11 cellular contexts compared by ENCODE assay signal in genomic region chr10:34861293-34862004, GRCh38. TPM values are rescaled to one million over a fixed set of nuclear protein-coding genes. Genes with fewer than 3 reads are reported as not detected.
DNase-seq lines count a peak whose midpoint lies in the region; ATAC-seq and TF ChIP-seq lines count a peak whose summit lies in the region.
"Had no signal": no experiment of that assay in that cellular context is flagged by ENCODE, and none has a peak within 500 bp of the region (broad histone marks: within the 10 kb centered on the region; RNA-seq: fewer than 3 reads in every experiment).

No MANE protein-coding gene starts in this region.

- H3K4me3 ChIP-seq in Caco-2 (ENCODE audit: low read depth, low read length) (no peak overlapping the region), Peyer's patch (no peak overlapping the region), mucosa of descending colon (no peak overlapping the region)

- DNase-seq in Caco-2: peak; percentile 20 to 47
- DNase-seq in NCI-H1105 (lab: John Stamatoyannopoulos, UW): peak; percentile 72
- DNase-seq in Peyer's patch: peak in 2 of 3 donors; percentile 49 to 58
- peak; percentile 77 to 85 (median 78) for DNase-seq in mucosa of descending colon
- DNase-seq in HFFc6: no peak
- DNase-seq in stimulated activated naive CD8-positive, alpha-beta T cell treated with anti-CD3 and anti-CD28 coated beads, Interleukin-15, amount 100 ng/mL, for 72 hours: no peak
- DNase-seq in activated CD8-positive, alpha-beta memory T cell treated with anti-CD3 and anti-CD28 coated beads, Interleukin-2, amount 10 ng/mL, durations not matched to agents 7 days and 5 days: no peak
- DNase-seq: CD4-positive, alpha-beta T cell; cerebellar nuclear complex had no signal

- TF ChIP-seq CTCF in Caco-2 (IDR thresholded peaks at IDR 0.05; ENCODE audit: insufficient read depth in 1 of 2, low read depth in 1 of 2, low read length in 1 of 2, severe bottlenecking in 1 of 2, unreplicated experiment in 1 of 2): no peak
- no peak for TF ChIP-seq CTCF in Peyer's patch (IDR thresholded peaks at IDR 0.05)
- no peak for TF ChIP-seq CTCF in mucosa of descending colon (IDR thresholded peaks at IDR 0.05)
- TF ChIP-seq CTCF in HFFc6 (IDR thresholded peaks at IDR 0.05): no peak

- CTCF ChIA-PET in Caco-2 (lab: Charles Lee): no interaction called here
- CTCF ChIA-PET in activated CD8-positive, alpha-beta memory T cell treated with anti-CD3 and anti-CD28 coated beads, Interleukin-2, amount 10 ng/mL, durations not matched to agents 7 days and 5 days (lab: Charles Lee): no interaction called here

- no peaks in the 10 kb centered on the region for H3K27me3 Mint-ChIP-seq in Caco-2 (ENCODE audit: insufficient read depth, unreplicated experiment)
- H3K27me3 Mint-ChIP-seq in HFFc6 (ENCODE audit: insufficient read depth): peaks cover 12% of the 10 kb centered on the region
- peaks cover 7% of the 10 kb centered on the region for H3K27me3 Mint-ChIP-seq in stimulated activated naive CD8-positive, alpha-beta T cell treated with anti-CD3 and anti-CD28 coated beads, Interleukin-15, amount 100 ng/mL, for 72 hours
- H3K27me3 Mint-ChIP-seq in activated CD8-positive, alpha-beta memory T cell treated with anti-CD3 and anti-CD28 coated beads, Interleukin-2, amount 10 ng/mL, durations not matched to agents 7 days and 5 days: no peaks in the 10 kb centered on the region

- no peaks in the 10 kb centered on the region for H3K36me3 ChIP-seq in Caco-2 (ENCODE audit: control insufficient read depth, insufficient read depth, low read length)
- H3K36me3 ChIP-seq in Peyer's patch: no peaks in the 10 kb centered on the region
- no peaks in the 10 kb centered on the region for H3K36me3 ChIP-seq in mucosa of descending colon (ENCODE audit: low read depth)

- H3K36me3 Mint-ChIP-seq in Caco-2 (ENCODE audit: insufficient read depth, unreplicated experiment): no peaks in the 10 kb centered on the region
- H3K36me3 Mint-ChIP-seq in HFFc6 (ENCODE audit: low read depth): no peaks in the 10 kb centered on the region
- H3K36me3 Mint-ChIP-seq in activated CD8-positive, alpha-beta memory T cell treated with anti-CD3 and anti-CD28 coated beads, Interleukin-2, amount 10 ng/mL, durations not matched to agents 7 days and 5 days: no peaks in the 10 kb centered on the region

- H3K9me3 ChIP-seq in Caco-2 (no peaks in the 10 kb centered on the region), Peyer's patch (no peaks in the 10 kb centered on the region), mucosa of descending colon (no peaks in the 10 kb centered on the region)

- H3K27ac ChIP-seq in Peyer's patch: no peak overlapping the region
- H3K27ac ChIP-seq: parathyroid adenoma had no signal

- H3K27ac Mint-ChIP-seq in Caco-2 (ENCODE audit: unreplicated experiment): no peak overlapping the region
- H3K27ac Mint-ChIP-seq in HFFc6: no peak overlapping the region
- H3K27ac Mint-ChIP-seq in stimulated activated naive CD8-positive, alpha-beta T cell treated with anti-CD3 and anti-CD28 coated beads, Interleukin-15, amount 100 ng/mL, for 72 hours: no peak overlapping the region
- no peak overlapping the region for H3K27ac Mint-ChIP-seq in activated CD8-positive, alpha-beta memory T cell treated with anti-CD3 and anti-CD28 coated beads, Interleukin-2, amount 10 ng/mL, durations not matched to agents 7 days and 5 days
- H3K27ac Mint-ChIP-seq: CD4-positive, alpha-beta T cell had no signal

- POLR2A ChIA-PET in Caco-2 (lab: Charles Lee): no interaction called here

- intact Hi-C loops in Caco-2 (cut with micrococcal nuclease; ENCODE audit: unreplicated experiment): no loop called here
- intact Hi-C loops in mucosa of descending colon (cut with DNase I, micrococcal nuclease): no loop called here

- H3K4me1 ChIP-seq in Caco-2 (peaks cover 6% of the 10 kb centered on the region), Peyer's patch (peaks cover 0 to 14% (median 0%) of the 10 kb centered on the region in 4 donors), mucosa of descending colon (ENCODE audit: low read depth) (peaks cover 13% of the 10 kb centered on the region)
- H3K4me1 ChIP-seq: parathyroid adenoma had no signal

- H3K9me3 Mint-ChIP-seq in Caco-2 (ENCODE audit: unreplicated experiment) (no peaks in the 10 kb centered on the region), HFFc6 (no peaks in the 10 kb centered on the region)
- no peaks in the 10 kb centered on the region for H3K9me3 Mint-ChIP-seq in stimulated activated naive CD8-positive, alpha-beta T cell treated with anti-CD3 and anti-CD28 coated beads, Interleukin-15, amount 100 ng/mL, for 72 hours
- no peaks in the 10 kb centered on the region for H3K9me3 Mint-ChIP-seq in activated CD8-positive, alpha-beta memory T cell treated with anti-CD3 and anti-CD28 coated beads, Interleukin-2, amount 10 ng/mL, durations not matched to agents 7 days and 5 days (ENCODE audit: low read depth)
- H3K9me3 Mint-ChIP-seq: CD4-positive, alpha-beta T cell had no signal

- ATAC-seq in mucosa of descending colon (peak; percentile 83), HG03280 (IDR thresholded peaks at IDR 0.05; ENCODE audit: unreplicated experiment) (no peak)
- no peak for ATAC-seq in stimulated activated naive CD8-positive, alpha-beta T cell treated with anti-CD3 and anti-CD28 coated beads, Interleukin-15, amount 100 ng/mL, for 72 hours
- no peak for ATAC-seq in activated CD8-positive, alpha-beta memory T cell treated with anti-CD3 and anti-CD28 coated beads, Interleukin-2, amount 10 ng/mL, durations not matched to agents 7 days and 5 days

- peaks cover 7% of the 10 kb centered on the region for H3K4me1 Mint-ChIP-seq in Caco-2 (ENCODE audit: low read depth, unreplicated experiment)
- no peaks in the 10 kb centered on the region for H3K4me1 Mint-ChIP-seq in HFFc6 (ENCODE audit: low read depth)
- no peaks in the 10 kb centered on the region for H3K4me1 Mint-ChIP-seq in stimulated activated naive CD8-positive, alpha-beta T cell treated with anti-CD3 and anti-CD28 coated beads, Interleukin-15, amount 100 ng/mL, for 72 hours
- no peaks in the 10 kb centered on the region for H3K4me1 Mint-ChIP-seq in activated CD8-positive, alpha-beta memory T cell treated with anti-CD3 and anti-CD28 coated beads, Interleukin-2, amount 10 ng/mL, durations not matched to agents 7 days and 5 days

- H3K27me3 ChIP-seq in Caco-2 (replicated peaks; ENCODE audit: control insufficient read depth, insufficient read depth, low read length): no peaks in the 10 kb centered on the region
- H3K27me3 ChIP-seq in Peyer's patch: no peaks in the 10 kb centered on the region

- H3K4me3 Mint-ChIP-seq in Caco-2 (ENCODE audit: unreplicated experiment) (no peak overlapping the region), HFFc6 (no peak overlapping the region)
- H3K4me3 Mint-ChIP-seq in stimulated activated naive CD8-positive, alpha-beta T cell treated with anti-CD3 and anti-CD28 coated beads, Interleukin-15, amount 100 ng/mL, for 72 hours: no peak overlapping the region
- no peak overlapping the region for H3K4me3 Mint-ChIP-seq in activated CD8-positive, alpha-beta memory T cell treated with anti-CD3 and anti-CD28 coated beads, Interleukin-2, amount 10 ng/mL, durations not matched to agents 7 days and 5 days
- H3K4me3 Mint-ChIP-seq: CD4-positive, alpha-beta T cell had no signal

- BruUV-seq in Caco-2 (replicated peaks; lab: Mats Ljungman, UMichigan): no TSS peak

- no peak for TF ChIP-seq POLR2A in Peyer's patch (IDR thresholded peaks at IDR 0.05)

RNA-seq across cellular contexts. Expression of gene PARD3, which starts 46.4 kb away (rescaled TPM):
- 74.9 and 80.7 TPM in 2 replicates for total RNA-seq in Caco-2 (2022)
- 100 to 1,000 TPM in 1 of 4 donors, 10 to 100 TPM in 3; 39.2 to 124 (median 48.0) TPM for total RNA-seq in Peyer's patch
- 10 to 100 TPM; 39.5 to 87.9 (median 47.0) TPM for total RNA-seq in mucosa of descending colon
- total RNA-seq in HFFc6 (2021; fragmentation: NEBNext Ultra II Directional; extraction: Animal tissue kit (Norgen Biotek cat#: 25700)): 10 to 100 TPM; 19.9 to 24.3 (median 23.1) TPM
- under 1 TPM; 0.29 to 0.94 TPM for total RNA-seq in activated CD8-positive, alpha-beta memory T cell treated with anti-CD3 and anti-CD28 coated beads, Interleukin-2, amount 10 ng/mL, durations not matched to agents 7 days and 5 days

Comparison
In these comparisons a context has a peak if more than half of its experiments do, and no peak if none do; other contexts are left out.
1. DNase-seq: peak in Caco-2 (2 of 2), NCI-H1105 (single experiment), Peyer's patch (2 of 3) and mucosa of descending colon (3 of 3); none in HFFc6 (single experiment), stimulated activated naive CD8-positive, alpha-beta T cell treated with anti-CD3 and anti-CD28 coated beads, Interleukin-15, amount 100 ng/mL, for 72 hours (0 of 2) and activated CD8-positive, alpha-beta memory T cell treated with anti-CD3 and anti-CD28 coated beads, Interleukin-2, amount 10 ng/mL, durations not matched to agents 7 days and 5 days (single experiment).
2. RNA of gene PARD3, which starts 46.4 kb away (total RNA-seq): 74.9 to 80.7 TPM in Caco-2, 39.2 to 124 TPM in Peyer's patch, 39.5 to 87.9 TPM in mucosa of descending colon and 19.9 to 24.3 TPM in HFFc6; 0.29 to 0.94 TPM in activated CD8-positive, alpha-beta memory T cell treated with anti-CD3 and anti-CD28 coated beads, Interleukin-2, amount 10 ng/mL, durations not matched to agents 7 days and 5 days; every median in the first group is over 10 times any median in the second.